Comparison of ENCODE assay signal across 10 cellular contexts in genomic region chr9:125785187-125785840, GRCh38. TPM values are rescaled to one million over a fixed set of nuclear protein-coding genes. Genes with fewer than 3 reads are reported as not detected.
DNase-seq lines count a peak whose midpoint lies in the region; ATAC-seq and TF ChIP-seq lines count a peak whose summit lies in the region.
"Had no signal": no experiment of that assay in that cellular context is flagged by ENCODE, and none has a peak within 500 bp of the region (broad histone marks: within the 10 kb centered on the region; RNA-seq: fewer than 3 reads in every experiment).

No MANE protein-coding gene starts in this region.

- H3K4me3 ChIP-seq in breast epithelium (no peak overlapping the region), upper lobe of right lung (no peak overlapping the region), right cardiac atrium (ENCODE audit: low read length) (no peak overlapping the region)

- TF ChIP-seq CTCF in MCF 10A (IDR thresholded peaks at IDR 0.05; ENCODE audit: unreplicated experiment): no peak
- no peak for TF ChIP-seq CTCF in breast epithelium (IDR thresholded peaks at IDR 0.05)
- TF ChIP-seq CTCF in upper lobe of right lung (IDR thresholded peaks at IDR 0.05): no peak
- no peak for TF ChIP-seq CTCF in GM10248 (IDR thresholded peaks at IDR 0.05; ENCODE audit: control extremely low read depth, extremely low read depth, low read depth, missing control alignments)

- H3K9me3 ChIP-seq in breast epithelium (no peaks in the 10 kb centered on the region), upper lobe of right lung (no peaks in the 10 kb centered on the region), right cardiac atrium (ENCODE audit: control insufficient read depth, low read length) (no peaks in the 10 kb centered on the region)

- H3K4me1 Mint-ChIP-seq in MCF 10A (ENCODE audit: insufficient read depth, unreplicated experiment): peaks cover 7% of the 10 kb centered on the region
- peaks cover 23% of the 10 kb centered on the region for H3K4me1 Mint-ChIP-seq in activated naive CD8-positive, alpha-beta T cell treated with anti-CD3 and anti-CD28 coated beads, Interleukin-2, amount 50 U/mL, for 24 hours
- H3K4me1 Mint-ChIP-seq in naive thymus-derived CD8-positive, alpha-beta T cell: peaks cover 19 to 31% (median 25%) of the 10 kb centered on the region in 4 donors

- no TSS peak for BruUV-seq in MCF 10A (replicated peaks; lab: Mats Ljungman, UMichigan)

- no peaks in the 10 kb centered on the region for H3K4me1 ChIP-seq in breast epithelium
- peaks cover 9% of the 10 kb centered on the region for H3K4me1 ChIP-seq in upper lobe of right lung
- peaks cover 6% of the 10 kb centered on the region for H3K4me1 ChIP-seq in right cardiac atrium (ENCODE audit: control insufficient read depth, insufficient read depth, low read length)

- CTCF ChIA-PET in MCF 10A (lab: Yijun Ruan, JAX): no interaction called here
- CTCF ChIA-PET in GM10248 (lab: Yijun Ruan, JAX): interaction anchor here (1.6 to 2.0 kb wide), 2 partner anchors 10 to 13 kb away, joined by 4 to 6 read pairs; no protein-coding TSS in a partner anchor

- H3K27ac ChIP-seq in breast epithelium (no peak overlapping the region), upper lobe of right lung (no peak overlapping the region), right cardiac atrium (ENCODE audit: low read length) (no peak overlapping the region)

- 71% methylated on average over 5 of the region's 5 CpGs for WGBS in right cardiac atrium

- no peaks in the 10 kb centered on the region for H3K27me3 ChIP-seq in breast epithelium
- H3K27me3 ChIP-seq in upper lobe of right lung: no peaks in the 10 kb centered on the region
- H3K27me3 ChIP-seq in right cardiac atrium (ENCODE audit: control insufficient read depth, insufficient read depth): no peaks in the 10 kb centered on the region

- peaks cover 6% of the 10 kb centered on the region for H3K36me3 Mint-ChIP-seq in MCF 10A (ENCODE audit: insufficient read depth, unreplicated experiment)
- peaks cover 6% of the 10 kb centered on the region for H3K36me3 Mint-ChIP-seq in activated naive CD8-positive, alpha-beta T cell treated with anti-CD3 and anti-CD28 coated beads, Interleukin-2, amount 50 U/mL, for 24 hours (ENCODE audit: low read depth)
- H3K36me3 Mint-ChIP-seq in naive thymus-derived CD8-positive, alpha-beta T cell: peaks cover 0 to 7% (median 4%) of the 10 kb centered on the region in 3 donors

- ATAC-seq in activated naive CD8-positive, alpha-beta T cell treated with anti-CD3 and anti-CD28 coated beads, Interleukin-2, amount 50 U/mL, for 24 hours: peak; percentile 88
- peak; percentile 64 to 69 for ATAC-seq in naive thymus-derived CD8-positive, alpha-beta T cell
- ATAC-seq in upper lobe of right lung: peak; percentile 68
- ATAC-seq in HG03175 (IDR thresholded peaks at IDR 0.05; ENCODE audit: unreplicated experiment): no peak
- ATAC-seq in right cardiac atrium: no peak

- POLR2A ChIA-PET in MCF 10A (lab: Yijun Ruan, JAX) (no interaction called here), GM10248 (lab: Yijun Ruan, JAX) (no interaction called here)
- POLR2A ChIA-PET in naive thymus-derived CD8-positive, alpha-beta T cell (lab: Charles Lee): no interaction called here

- no peak overlapping the region for H3K4me3 Mint-ChIP-seq in MCF 10A (ENCODE audit: unreplicated experiment)
- H3K4me3 Mint-ChIP-seq in activated naive CD8-positive, alpha-beta T cell treated with anti-CD3 and anti-CD28 coated beads, Interleukin-2, amount 50 U/mL, for 24 hours: peak overlapping the region; percentile 5
- peak overlapping the region; percentile 13 to 69 (median 59) for H3K4me3 Mint-ChIP-seq in naive thymus-derived CD8-positive, alpha-beta T cell

- H3K36me3 ChIP-seq in breast epithelium: no peaks in the 10 kb centered on the region
- peaks cover 3% of the 10 kb centered on the region for H3K36me3 ChIP-seq in upper lobe of right lung

- H3K27ac Mint-ChIP-seq in MCF 10A (ENCODE audit: low read depth, unreplicated experiment): peak overlapping the region; percentile 16
- H3K27ac Mint-ChIP-seq in activated naive CD8-positive, alpha-beta T cell treated with anti-CD3 and anti-CD28 coated beads, Interleukin-2, amount 50 U/mL, for 24 hours: peak overlapping the region; percentile 0
- peak overlapping the region in 9 of 10 donors; percentile 23 to 83 (median 57) for H3K27ac Mint-ChIP-seq in naive thymus-derived CD8-positive, alpha-beta T cell

- DNase-seq in MCF 10A (ENCODE audit: unreplicated experiment): no peak
- no peak for DNase-seq in breast epithelium (ENCODE audit: low spot score in 2 of 2)
- peak; percentile 36 for DNase-seq in activated naive CD8-positive, alpha-beta T cell treated with anti-CD3 and anti-CD28 coated beads, Interleukin-2, amount 50 U/mL, for 24 hours
- peak in 4 of 10 donors; percentile 1 to 21 (median 10) for DNase-seq in naive thymus-derived CD8-positive, alpha-beta T cell
- DNase-seq in upper lobe of right lung: no peak
- DNase-seq in right cardiac atrium: no peak
- no peak for DNase-seq in GM10248 (ENCODE audit: extremely low spot score)
- DNase-seq: NCI-H748 treated with DMSO at 0.1 percent for 48 hours, SK-N-SH had no signal

- no peaks in the 10 kb centered on the region for H3K27me3 Mint-ChIP-seq in MCF 10A (ENCODE audit: insufficient read depth, unreplicated experiment)
- no peaks in the 10 kb centered on the region for H3K27me3 Mint-ChIP-seq in activated naive CD8-positive, alpha-beta T cell treated with anti-CD3 and anti-CD28 coated beads, Interleukin-2, amount 50 U/mL, for 24 hours
- no peaks in the 10 kb centered on the region for H3K27me3 Mint-ChIP-seq in naive thymus-derived CD8-positive, alpha-beta T cell

- peaks cover 5% of the 10 kb centered on the region for H3K9me3 Mint-ChIP-seq in MCF 10A (ENCODE audit: unreplicated experiment)
- H3K9me3 Mint-ChIP-seq in activated naive CD8-positive, alpha-beta T cell treated with anti-CD3 and anti-CD28 coated beads, Interleukin-2, amount 50 U/mL, for 24 hours: no peaks in the 10 kb centered on the region
- no peaks in the 10 kb centered on the region for H3K9me3 Mint-ChIP-seq in naive thymus-derived CD8-positive, alpha-beta T cell

- TF ChIP-seq POLR2A in breast epithelium (IDR thresholded peaks at IDR 0.05): no peak

- intact Hi-C loops in MCF 10A (cut with micrococcal nuclease): no loop called here
- intact Hi-C loops in breast epithelium (cut with DNase I; ENCODE audit: low total_unique reads): no loop called here
- intact Hi-C loops in upper lobe of right lung (cut with DNase I): no loop called here
- intact Hi-C loops in right cardiac atrium (cut with DNase I): no loop called here

RNA-seq across cellular contexts. Expression of gene PBX3, which starts 38.1 kb away (rescaled TPM):
- 17.5 and 21.4 TPM in 2 replicates for total RNA-seq in MCF 10A (2022)
- 10 to 100 TPM; 29.5 to 31.2 (median 29.8) TPM for total RNA-seq in breast epithelium
- total RNA-seq in naive thymus-derived CD8-positive, alpha-beta T cell: 10 to 100 TPM; 22.2 to 27.5 TPM
- polyA plus RNA-seq in naive thymus-derived CD8-positive, alpha-beta T cell: 1 to 10 TPM; 2.9 to 4.2 (median 3.8) TPM
- 48.6 TPM for total RNA-seq in upper lobe of right lung
- 100 to 1,000 TPM in 1 of 4 donors, 10 to 100 TPM in 3; 73.1 to 107 (median 92.9) TPM for total RNA-seq in right cardiac atrium
- polyA plus RNA-seq in right cardiac atrium: 47.6 TPM

Comparison
In these comparisons a context has a peak if more than half of its experiments do, and no peak if none do; other contexts are left out.
1. H3K27ac Mint-ChIP-seq: peak in every context shown above with its lines; median percentile 57 in naive thymus-derived CD8-positive, alpha-beta T cell; 16 in MCF 10A; 0 in activated naive CD8-positive, alpha-beta T cell treated with anti-CD3 and anti-CD28 coated beads, Interleukin-2, amount 50 U/mL, for 24 hours.
2. ATAC-seq: peak in activated naive CD8-positive, alpha-beta T cell treated with anti-CD3 and anti-CD28 coated beads, Interleukin-2, amount 50 U/mL, for 24 hours (single experiment), naive thymus-derived CD8-positive, alpha-beta T cell (2 of 2) and upper lobe of right lung (single experiment); none in HG03175 (single experiment) and right cardiac atrium (0 of 2).